Comparison of ENCODE assay signal across 14 cellular contexts in the genomic region with DNA sequence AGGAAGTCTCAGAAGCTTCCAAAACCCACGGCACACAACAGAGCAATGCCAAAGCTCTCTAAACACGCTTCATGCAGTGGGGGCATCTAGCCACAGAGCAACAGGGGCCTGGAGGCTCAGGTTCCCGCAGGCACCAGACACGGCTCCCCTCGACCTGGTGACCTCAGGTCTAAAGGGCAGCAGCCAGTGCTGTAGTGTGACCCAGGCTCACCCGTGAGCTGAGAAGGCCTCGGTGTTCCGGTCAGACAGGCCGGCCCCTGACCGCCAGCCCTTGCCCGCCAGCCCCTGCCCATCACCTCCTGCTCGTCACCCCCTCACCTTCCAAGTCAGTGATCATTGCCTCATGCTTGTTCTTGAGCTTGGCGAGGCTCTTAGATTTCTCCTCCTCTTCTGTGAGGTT.
"Had no signal": no experiment of that assay in that cellular context is flagged by ENCODE, and none has a peak within 500 bp of the region (broad histone marks: within the 10 kb centered on the region; RNA-seq: fewer than 3 reads in every experiment).

No MANE protein-coding gene starts in this region.

- H3K9me3 ChIP-seq: thyroid gland had no signal

- ATAC-seq: activated CD8-positive, alpha-beta T cell treated with anti-CD3 and anti-CD28 coated beads, Interleukin-2, amount 10 ng/mL, durations not matched to agents 7 days and 5 days; natural killer cell; sciatic nerve had no signal

- H3K27me3 Mint-ChIP-seq: progenitor cell of endocrine pancreas had no signal

- H3K4me3 Mint-ChIP-seq: activated CD8-positive, alpha-beta T cell treated with anti-CD3 and anti-CD28 coated beads, Interleukin-2, amount 10 ng/mL, durations not matched to agents 7 days and 5 days; activated naive CD4-positive, alpha-beta T cell treated with anti-CD3 and anti-CD28 coated beads, Interleukin-2, amount 10 ng/mL, durations not matched to agents 7 days and 5 days; endodermal cell; natural killer cell had no signal

- H3K27me3 ChIP-seq: thyroid gland had no signal

- H3K4me3 ChIP-seq: thyroid gland had no signal

- H3K27ac Mint-ChIP-seq: activated CD8-positive, alpha-beta T cell treated with anti-CD3 and anti-CD28 coated beads, Interleukin-2, amount 10 ng/mL, durations not matched to agents 7 days and 5 days; endodermal cell; natural killer cell had no signal

- H3K9me3 Mint-ChIP-seq: activated naive CD4-positive, alpha-beta T cell treated with anti-CD3 and anti-CD28 coated beads, Interleukin-2, amount 10 ng/mL, durations not matched to agents 7 days and 5 days; endodermal cell; natural killer cell had no signal

- H3K4me1 Mint-ChIP-seq: endodermal cell had no signal

- DNase-seq: activated CD8-positive, alpha-beta memory T cell treated with anti-CD3 and anti-CD28 coated beads, Interleukin-2, amount 50 U/mL, for 48 hours; activated CD8-positive, alpha-beta T cell treated with anti-CD3 and anti-CD28 coated beads, Interleukin-2, amount 10 ng/mL, durations not matched to agents 7 days and 5 days; activated naive CD4-positive, alpha-beta T cell treated with anti-CD3 and anti-CD28 coated beads, Interleukin-2, amount 10 ng/mL, durations not matched to agents 7 days and 5 days; amygdala; endodermal cell; erythroblast; glutamatergic neuron; natural killer cell; nucleus accumbens; stimulated activated CD4-positive, alpha-beta T cell treated with anti-CD3 and anti-CD28 coated beads, Interleukin-4, amount 100 ng/mL, for 24 hours; T1000; thyroid gland had no signal

- H3K4me1 ChIP-seq: thyroid gland had no signal
